Comparison of ENCODE assay signal across 9 cellular contexts in the genomic region with DNA sequence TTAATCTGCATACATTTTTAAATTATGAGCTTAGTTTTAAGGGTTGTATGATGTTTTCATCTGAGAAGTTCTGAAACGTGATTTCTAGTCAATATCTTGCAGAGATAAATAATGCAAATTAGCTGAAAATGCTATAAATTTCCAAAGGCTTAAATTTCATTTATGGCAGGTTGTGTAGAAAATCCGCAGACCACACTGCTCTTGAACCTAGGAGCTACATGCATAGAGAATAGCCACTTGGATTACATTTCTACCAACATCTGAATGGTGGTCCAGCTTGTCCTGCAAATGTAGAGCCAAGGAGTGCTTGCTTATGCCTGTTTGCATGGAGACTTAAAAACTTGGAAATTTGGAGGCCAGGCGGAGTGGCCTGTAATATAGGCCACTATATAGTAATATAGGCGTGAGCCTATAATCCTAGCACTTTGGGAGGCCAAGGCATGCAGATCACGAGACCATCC. TPM values are rescaled to one million over a fixed set of nuclear protein-coding genes. Genes with fewer than 3 reads are reported as not detected.
DNase-seq lines count a peak whose midpoint lies in the region.
"Had no signal": no experiment of that assay in that cellular context is flagged by ENCODE, and none has a peak within 500 bp of the region (broad histone marks: within the 10 kb centered on the region; RNA-seq: fewer than 3 reads in every experiment).

No MANE protein-coding gene starts in this region.

- H3K27ac Mint-ChIP-seq in activated T-cell treated with anti-CD3 and anti-CD28 coated beads, Interleukin-2, amount 50 U/mL, for 24 hours = peak overlapping the region; percentile 99

- no peaks in the 10 kb centered on the region for H3K27me3 Mint-ChIP-seq in activated T-cell treated with anti-CD3 and anti-CD28 coated beads, Interleukin-2, amount 50 U/mL, for 24 hours

- DNase-seq in activated T-cell treated with anti-CD3 and anti-CD28 coated beads, Interleukin-2, amount 50 U/mL, for 24 hours = no peak
- no peak for DNase-seq in activated T-cell treated with anti-CD3 and anti-CD28 coated beads for 4 hours
- DNase-seq in NCI-H82 (lab: John Stamatoyannopoulos, UW) = peak; percentile 83
- DNase-seq in cerebellar cortex (ENCODE audit: low spot score) = peak; percentile 53
- DNase-seq in renal cortical epithelial cell (ENCODE audit: low read depth) = peak; percentile 32
- DNase-seq in MV-4-11 (lab: John Stamatoyannopoulos, UW) = no peak
- DNase-seq in OCI-M1 (lab: John Stamatoyannopoulos, UW) = no peak
- DNase-seq in SW 1271 (lab: John Stamatoyannopoulos, UW) = no peak
- DNase-seq: NCI-H2227 treated with DMSO at 0.1 percent for 48 hours had no signal

- no peak overlapping the region for H3K4me3 Mint-ChIP-seq in activated T-cell treated with anti-CD3 and anti-CD28 coated beads, Interleukin-2, amount 50 U/mL, for 24 hours

- peaks cover 31% of the 10 kb centered on the region for H3K4me1 Mint-ChIP-seq in activated T-cell treated with anti-CD3 and anti-CD28 coated beads, Interleukin-2, amount 50 U/mL, for 24 hours (ENCODE audit: low read depth)

- H3K36me3 Mint-ChIP-seq in activated T-cell treated with anti-CD3 and anti-CD28 coated beads, Interleukin-2, amount 50 U/mL, for 24 hours (ENCODE audit: low read depth) = peaks cover 93% of the 10 kb centered on the region

- H3K9me3 Mint-ChIP-seq in activated T-cell treated with anti-CD3 and anti-CD28 coated beads, Interleukin-2, amount 50 U/mL, for 24 hours = no peaks in the 10 kb centered on the region

RNA-seq across cellular contexts. Expression of a gene that starts 6.8 kb away (rescaled TPM):
- total RNA-seq in renal cortical epithelial cell = 54.9 and 292 TPM in 2 replicates

RNA-seq across cellular contexts. Expression of a gene that starts 15.5 kb away (rescaled TPM):
- total RNA-seq in renal cortical epithelial cell = 32.6 and 51.4 TPM in 2 replicates

RNA-seq across cellular contexts. Expression of a gene that starts 31.6 kb away (rescaled TPM):
- total RNA-seq in renal cortical epithelial cell = 47.0 and 103 TPM in 2 replicates

RNA-seq across cellular contexts. Expression of a gene that starts 38.4 kb away (rescaled TPM):
- total RNA-seq in renal cortical epithelial cell = 1.6 and 5.6 TPM in 2 replicates

RNA-seq across cellular contexts. Expression of a gene that starts 49.7 kb away (rescaled TPM):
- total RNA-seq in renal cortical epithelial cell = 163 and 434 TPM in 2 replicates

Comparison
In these comparisons a context has a peak if more than half of its experiments do, and no peak if none do; other contexts are left out.
1. DNase-seq: peak in NCI-H82 (single experiment), cerebellar cortex (single experiment) and renal cortical epithelial cell (single experiment); none in activated T-cell treated with anti-CD3 and anti-CD28 coated beads, Interleukin-2, amount 50 U/mL, for 24 hours (single experiment), activated T-cell treated with anti-CD3 and anti-CD28 coated beads for 4 hours (single experiment), MV-4-11 (single experiment), OCI-M1 (single experiment) and SW 1271 (0 of 2).